Comparison of ENCODE assay signal across 36 cellular contexts in genomic region chr2:154546341-154546740, GRCh38.
"Had no signal": no experiment of that assay in that cellular context is flagged by ENCODE, and none has a peak within 500 bp of the region (broad histone marks: within the 10 kb centered on the region; RNA-seq: fewer than 3 reads in every experiment).

No MANE protein-coding gene starts in this region.

- H3K36me3 ChIP-seq: MG63 had no signal

- H3K4me3 ChIP-seq: MG63 had no signal

- H3K9me3 ChIP-seq: MG63 had no signal

- DNase-seq: MG63, MM.1S, MV-4-11, NCI-H1048, NCI-H1092, NCI-H1092 treated with DMSO at 0.1 percent for 48 hours, NCI-H1105, NCI-H1105 treated with DMSO at 0.1 percent for 48 hours, NCI-H1417, NCI-H1417 treated with DMSO at 0.1 percent for 48 hours, NCI-H1436, NCI-H1436 treated with DMSO at 0.1 percent for 48 hours, NCI-H146, NCI-H1694, NCI-H1694 treated with DMSO at 0.1 percent for 48 hours, NCI-H187, NCI-H187 treated with DMSO at 0.1 percent for 48 hours, NCI-H1930, NCI-H2029, NCI-H2029 treated with DMSO at 0.1 percent for 48 hours, NCI-H2081, NCI-H2081 treated with DMSO at 0.1 percent for 48 hours, NCI-H2107, NCI-H2171, NCI-H2171 treated with DMSO at 0.1 percent for 48 hours, NCI-H2227 treated with DMSO at 0.1 percent for 48 hours, NCI-H226, NCI-H345, NCI-H446, NCI-H446 treated with DMSO at 0.1 percent for 48 hours, NCI-H510A, NCI-H510A treated with DMSO at 0.1 percent for 48 hours, NCI-H524, NCI-H524 treated with DMSO at 0.1 percent for 48 hours, NCI-H526, NCI-H526 treated with DMSO at 0.1 percent for 48 hours had no signal
